8 cellular contexts compared by ENCODE assay signal in genomic region chr13:43785166-43785680, GRCh38. TPM values are rescaled to one million over a fixed set of nuclear protein-coding genes. Genes with fewer than 3 reads are reported as not detected.
DNase-seq lines count a peak whose midpoint lies in the region; ATAC-seq and TF ChIP-seq lines count a peak whose summit lies in the region.

No MANE protein-coding gene starts in this region.

- H3K27ac ChIP-seq in RWPE2 (ENCODE audit: poor library complexity, severe bottlenecking) (no peak overlapping the region), fibroblast of lung (ENCODE audit: insufficient read depth, low read length) (no peak overlapping the region)

- H2AFZ ChIP-seq in fibroblast of lung (ENCODE audit: low read length), result no peak overlapping the region

- H3K36me3 ChIP-seq in RWPE2 (ENCODE audit: low read depth) (no peaks in the 10 kb centered on the region), fibroblast of lung (ENCODE audit: control insufficient read depth, insufficient read depth, low read length) (no peaks in the 10 kb centered on the region)

- ATAC-seq in RWPE2 (ENCODE audit: low read depth) (no peak), HG03520 (IDR thresholded peaks at IDR 0.05; ENCODE audit: unreplicated experiment) (no peak), HG03045 (IDR thresholded peaks at IDR 0.05; ENCODE audit: unreplicated experiment) (no peak)

- H3K27me3 ChIP-seq in RWPE2 (ENCODE audit: insufficient read depth, poor library complexity, severe bottlenecking), result no peaks in the 10 kb centered on the region
- no peaks in the 10 kb centered on the region for H3K27me3 ChIP-seq in fibroblast of lung (ENCODE audit: control insufficient read depth, insufficient read depth, low read length)

- peak overlapping the region; percentile 39 for H3K4me3 ChIP-seq in RWPE2 (ENCODE audit: severe bottlenecking)
- H3K4me3 ChIP-seq in fibroblast of lung (replicated peaks in 1 of 4; ENCODE audit: control extremely low read depth in 1 of 4, insufficient read depth in 1 of 4, low read depth in 3 of 4, low read length in 4 of 4), result peak overlapping the region; percentile 21 to 66 (median 48)

- H3K4me1 ChIP-seq in RWPE2 (ENCODE audit: insufficient read depth, poor library complexity, severe bottlenecking) (peaks cover 6% of the 10 kb centered on the region), fibroblast of lung (ENCODE audit: control insufficient read depth, extremely low read depth, insufficient read depth, low read length) (peaks cover 3% of the 10 kb centered on the region)

- H3K79me2 ChIP-seq in fibroblast of lung (ENCODE audit: control insufficient read depth, insufficient read depth, low read length), result no peaks in the 10 kb centered on the region

- H4K20me1 ChIP-seq in fibroblast of lung (ENCODE audit: control insufficient read depth, extremely low read depth, insufficient read depth, low read length), result no peaks in the 10 kb centered on the region

- peak overlapping the region; percentile 53 for H3K4me2 ChIP-seq in fibroblast of lung (ENCODE audit: extremely low read depth, insufficient read depth, low read length)

- TF ChIP-seq CTCF in RWPE2 (IDR thresholded peaks at IDR 0.05; ENCODE audit: poor library complexity, severe bottlenecking) (no peak), fibroblast of lung (conservative IDR thresholded peaks at IDR 0.05 in 1 of 2, IDR thresholded peaks at IDR 0.05 in 1 of 2; ENCODE audit: low read depth in 1 of 2, low read length in 2 of 2) (no peak)

- DNase-seq in DMS79 treated with DMSO at 0.1 percent for 48 hours (lab: John Stamatoyannopoulos, UW) (peak; percentile 72), RWPE2 (ENCODE audit: low spot score) (no peak), fibroblast of lung (ENCODE audit: low read depth in 2 of 2) (no peak), putamen (ENCODE audit: low spot score) (peak; percentile 31), amniotic stem cell (lab: John Stamatoyannopoulos, UW) (no peak), T-helper 9 cell (no peak)

- no peak overlapping the region for H3K9ac ChIP-seq in fibroblast of lung (ENCODE audit: insufficient read depth, low read length)

- H3K9me3 ChIP-seq in RWPE2 (ENCODE audit: severe bottlenecking) (no peaks in the 10 kb centered on the region), fibroblast of lung (ENCODE audit: control insufficient read depth, insufficient read depth, low read depth, low read length) (no peaks in the 10 kb centered on the region)

RNA-seq across cellular contexts. Expression of gene ENOX1, which starts 1.5 kb away (rescaled TPM):
- total RNA-seq in fibroblast of lung, result 4.4 and 7.6 TPM in 2 replicates
- polyA plus RNA-seq in fibroblast of lung, result 3.5 and 8.1 TPM in 2 replicates
- polyA plus RNA-seq in fibroblast of lung (2012), result 2.4 and 4.6 TPM in 2 replicates
- polyA minus RNA-seq in fibroblast of lung (ENCODE audit: low replicate concordance), result 3.4 and 4.8 TPM in 2 replicates

Comparison
In these comparisons a context has a peak if more than half of its experiments do, and no peak if none do; other contexts are left out.
1. DNase-seq: peak in DMS79 treated with DMSO at 0.1 percent for 48 hours (single experiment) and putamen (single experiment); none in RWPE2 (single experiment), fibroblast of lung (0 of 2), amniotic stem cell (single experiment) and T-helper 9 cell (single experiment).